ENCODE assay signal across 1 cellular context in genomic region chr10:103193107-103193819, GRCh38.
TF ChIP-seq lines count a peak whose summit lies in the region.

NT5C2 (minus strand) TSS chr10:103193272; CDS start chr10:103174958, 18,314 bp downstream.

TF ChIP-seq in IMR-90, 13 proteins besides CTCF, POLR2A, EP300 and RAD21 (continued from another document):
- TF ChIP-seq MAZ (IDR thresholded peaks at IDR 0.05; ENCODE audit: borderline replicate concordance, low read depth, low read length) (peak; percentile 62; the same call in 1 of the 2 replicates), BHLHE40 (IDR thresholded peaks at IDR 0.05; ENCODE audit: low read depth, low read length) (no peak), MXI1 (IDR thresholded peaks at IDR 0.05; ENCODE audit: borderline replicate concordance, low read depth, low read length) (peak; percentile 33; the same call in 1 of the 2 replicates), RCOR1 (IDR thresholded peaks at IDR 0.05; ENCODE audit: insufficient replicate concordance, low read length) (no peak), CHD1 (IDR thresholded peaks at IDR 0.05; ENCODE audit: low read depth, low read length) (no peak), MAFK (IDR thresholded peaks at IDR 0.05; ENCODE audit: low read depth, low read length) (no peak), SMC3 (IDR thresholded peaks at IDR 0.05; ENCODE audit: low read depth, low read length) (no peak)
